In genomic region chr9:10135553-10135952, GRCh38 we compare ENCODE assay signal across 21 cellular contexts.
"Had no signal": no experiment of that assay in that cellular context is flagged by ENCODE, and none has a peak within 500 bp of the region (broad histone marks: within the 10 kb centered on the region; RNA-seq: fewer than 3 reads in every experiment).

No MANE protein-coding gene starts in this region.

- H3K4me3 ChIP-seq: colonic mucosa, esophagus squamous epithelium, gastrocnemius medialis, heart right ventricle, left lung, lower lobe of right lung, mucosa of descending colon had no signal

- ATAC-seq: effector memory CD8-positive, alpha-beta T cell; esophagus mucosa; gastrocnemius medialis; left cardiac atrium; left lung; lower lobe of right lung; mucosa of descending colon had no signal

- H3K9me3 ChIP-seq: colonic mucosa, esophagus squamous epithelium, gastrocnemius medialis, lower lobe of right lung, mucosa of descending colon had no signal

- H3K4me1 ChIP-seq: colonic mucosa, esophagus squamous epithelium, gastrocnemius medialis, heart right ventricle, left lung, lower lobe of right lung had no signal

- H3K36me3 ChIP-seq: colonic mucosa, esophagus squamous epithelium, gastrocnemius medialis, heart right ventricle, left lung, lower lobe of right lung had no signal

- DNase-seq: colonic mucosa; cortex of kidney; effector CD8-positive, alpha-beta T cell; effector memory CD8-positive, alpha-beta T cell; endodermal cell; erythroblast; esophagus squamous epithelium; foreskin fibroblast; foreskin melanocyte; gastrocnemius medialis; glutamatergic neuron; head of caudate nucleus; heart right ventricle; hippocampal formation; left cardiac atrium; left lung; lower lobe of right lung; mesenchymal stem cell; mucosa of descending colon had no signal

- H3K27me3 ChIP-seq: colonic mucosa, esophagus squamous epithelium, gastrocnemius medialis, heart right ventricle, left lung had no signal

- H3K27ac ChIP-seq: colonic mucosa, epithelial cell of prostate, esophagus squamous epithelium, gastrocnemius medialis, heart right ventricle, left lung, lower lobe of right lung had no signal
